ENCODE assay signal across 12 cellular contexts in genomic region chr4:93983133-93983532, GRCh38.
A peak's percentile ranks its signal among the peaks of the same experiment; 100 is the strongest.
DNase-seq lines count a peak whose midpoint lies in the region; ATAC-seq and TF ChIP-seq lines count a peak whose summit lies in the region.
"Had no signal": no experiment of that assay in that cellular context is flagged by ENCODE, and none has a peak within 500 bp of the region (broad histone marks: within the 10 kb centered on the region; RNA-seq: fewer than 3 reads in every experiment).

No MANE protein-coding gene starts in this region.

- H3K9me3 Mint-ChIP-seq in GM23338: peaks cover 7% of the 10 kb centered on the region

- H3K4me1 Mint-ChIP-seq in GM23338: peaks cover 2% of the 10 kb centered on the region; the same call in 2 of the 3 replicates

- no peaks in the 10 kb centered on the region for H3K36me3 ChIP-seq in GM23338 (ENCODE audit: insufficient read depth)
- H3K36me3 ChIP-seq: breast epithelium, thoracic aorta had no signal

- peaks cover 4% of the 10 kb centered on the region for H3K36me3 Mint-ChIP-seq in GM23338 (ENCODE audit: low read depth)

- H4K20me1 ChIP-seq in GM23338 (replicated peaks; ENCODE audit: insufficient read depth): no peaks in the 10 kb centered on the region

- no peak for TF ChIP-seq CTCF in GM23338 (conservative IDR thresholded peaks at IDR 0.05; ENCODE audit: low read depth in 2 of 2)

- no peak overlapping the region for H3K27ac ChIP-seq in GM23338 (ENCODE audit: low read depth)
- H3K27ac ChIP-seq: breast epithelium, psoas muscle, thoracic aorta had no signal

- no peak overlapping the region for H3K4me3 Mint-ChIP-seq in GM23338

- H3F3A ChIP-seq in GM23338 (replicated peaks; ENCODE audit: low read depth): no peaks in the 10 kb centered on the region

- no peaks in the 10 kb centered on the region for H3K9me2 ChIP-seq in GM23338 (ENCODE audit: insufficient read depth)

- no peak overlapping the region for H3K4me2 ChIP-seq in GM23338

- ATAC-seq in GM18870 (IDR thresholded peaks at IDR 0.05; ENCODE audit: unreplicated experiment) (peak; percentile 96), GM21515 (IDR thresholded peaks at IDR 0.05; ENCODE audit: unreplicated experiment) (peak; percentile 97), HG03045 (IDR thresholded peaks at IDR 0.05; ENCODE audit: unreplicated experiment) (peak; percentile 99), GM23338 (no peak)
- ATAC-seq: psoas muscle had no signal

- H2AFZ ChIP-seq in GM23338: no peak overlapping the region

- H3K4me1 ChIP-seq in GM23338 (ENCODE audit: insufficient read depth): no peaks in the 10 kb centered on the region
- H3K4me1 ChIP-seq: breast epithelium, psoas muscle had no signal

- H3K27me3 ChIP-seq in GM23338 (ENCODE audit: insufficient read depth): no peaks in the 10 kb centered on the region
- H3K27me3 ChIP-seq: breast epithelium had no signal

- H3K4me3 ChIP-seq in GM23338: no peak overlapping the region
- H3K4me3 ChIP-seq: breast epithelium, psoas muscle, thoracic aorta had no signal

- H3K79me2 ChIP-seq in GM23338 (replicated peaks; ENCODE audit: insufficient read depth): no peaks in the 10 kb centered on the region

- H3K27ac Mint-ChIP-seq in GM23338: no peak overlapping the region

- DNase-seq in NCI-H526 (lab: John Stamatoyannopoulos, UW): peak; percentile 86 to 88
- no peak for DNase-seq in DMS 273 (lab: John Stamatoyannopoulos, UW; ENCODE audit: unreplicated experiment)
- no peak for DNase-seq in GM23338 (ENCODE audit: low spot score)
- no peak for DNase-seq in NCI-H187 (lab: John Stamatoyannopoulos, UW)
- no peak for DNase-seq in stimulated activated CD4-positive, alpha-beta T cell treated with anti-CD3 and anti-CD28 coated beads, Interleukin-2, amount 100 ng/mL, for 24 hours
- DNase-seq: NCI-H2107, psoas muscle had no signal

- H3K27me3 Mint-ChIP-seq in GM23338 (ENCODE audit: insufficient read depth, low read depth, poor library complexity): no peaks in the 10 kb centered on the region

TF ChIP-seq in GM23338, 12 proteins besides CTCF, POLR2A, EP300 and RAD21:
- TF ChIP-seq NANOG (IDR thresholded peaks at IDR 0.05; ENCODE audit: borderline replicate concordance) (no peak), ZNF462 (CRISPR knock-in tag; IDR thresholded peaks at IDR 0.05) (no peak), STAT1 (IDR thresholded peaks at IDR 0.05; ENCODE audit: unreplicated experiment) (no peak), JUNB (IDR thresholded peaks at IDR 0.05; ENCODE audit: unreplicated experiment) (no peak), EZH2phosphoT487 (IDR thresholded peaks at IDR 0.05; ENCODE audit: unreplicated experiment) (no peak), REST (IDR thresholded peaks at IDR 0.05; ENCODE audit: unreplicated experiment) (no peak), EZH2 (IDR thresholded peaks at IDR 0.05; ENCODE audit: low read depth, unreplicated experiment) (no peak), ETS1 (IDR thresholded peaks at IDR 0.05) (no peak), POLR2AphosphoS5 (IDR thresholded peaks at IDR 0.05; ENCODE audit: low read depth) (no peak), CREB1 (CRISPR knock-in tag; IDR thresholded peaks at IDR 0.05; ENCODE audit: low read depth) (no peak), ZNF114 (CRISPR knock-in tag; IDR thresholded peaks at IDR 0.05) (no peak), ZNF331 (CRISPR knock-in tag; IDR thresholded peaks at IDR 0.05; ENCODE audit: low read depth) (no peak)

Comparison
In these comparisons a context has a peak if more than half of its experiments do, and no peak if none do; other contexts are left out.
1. DNase-seq: peak in NCI-H526 (2 of 2); none in DMS 273 (single experiment), GM23338 (single experiment), NCI-H187 (0 of 2) and stimulated activated CD4-positive, alpha-beta T cell treated with anti-CD3 and anti-CD28 coated beads, Interleukin-2, amount 100 ng/mL, for 24 hours (0 of 2).